Comparison of ENCODE assay signal across 1 cellular context in the genomic region with DNA sequence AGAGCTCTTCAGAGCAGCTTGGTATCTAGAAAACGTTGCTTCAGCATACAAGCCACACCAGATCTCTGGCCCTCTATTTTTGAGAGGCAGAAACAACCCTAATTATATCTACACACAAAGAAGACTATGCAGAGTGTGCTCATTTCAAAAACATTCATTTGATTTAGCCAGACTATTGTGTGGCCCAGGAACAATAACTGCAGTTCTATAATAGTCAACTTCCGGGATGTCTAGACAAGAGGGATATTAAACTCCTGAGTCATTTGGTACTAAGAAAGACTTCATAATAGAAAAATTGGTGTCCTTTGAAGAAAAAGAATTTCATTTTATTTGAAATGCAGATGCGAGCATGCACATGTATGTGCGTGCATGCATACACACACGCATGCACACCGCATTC.
TF ChIP-seq lines count a peak whose summit lies in the region.

No MANE protein-coding gene starts in this region.

TF ChIP-seq in SK-N-SH treated with all-trans-retinoic acid at 6 μM for 48 hours, 23 proteins besides CTCF, POLR2A, EP300 and RAD21 (continued from another document):
- TF ChIP-seq, protein P1, sequence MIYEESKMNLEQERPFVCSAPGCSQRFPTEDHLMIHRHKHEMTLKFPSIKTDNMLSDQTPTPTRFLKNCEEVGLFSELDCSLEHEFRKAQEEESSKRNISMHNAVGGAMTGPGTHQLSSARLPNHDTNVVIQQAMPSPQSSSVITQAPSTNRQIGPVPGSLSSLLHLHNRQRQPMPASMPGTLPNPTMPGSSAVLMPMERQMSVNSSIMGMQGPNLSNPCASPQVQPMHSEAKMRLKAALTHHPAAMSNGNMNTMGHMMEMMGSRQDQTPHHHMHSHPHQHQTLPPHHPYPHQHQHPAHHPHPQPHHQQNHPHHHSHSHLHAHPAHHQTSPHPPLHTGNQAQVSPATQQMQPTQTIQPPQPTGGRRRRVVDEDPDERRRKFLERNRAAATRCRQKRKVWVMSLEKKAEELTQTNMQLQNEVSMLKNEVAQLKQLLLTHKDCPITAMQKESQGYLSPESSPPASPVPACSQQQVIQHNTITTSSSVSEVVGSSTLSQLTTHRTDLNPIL (CRISPR knock-in tag; IDR thresholded peaks at IDR 0.05; ENCODE audit: low read depth): no peak
- no peak for TF ChIP-seq PATZ1 (CRISPR knock-in tag; IDR thresholded peaks at IDR 0.05; ENCODE audit: borderline replicate concordance)
- TF ChIP-seq SNAI2 (CRISPR knock-in tag; IDR thresholded peaks at IDR 0.05): no peak
- no peak for TF ChIP-seq RARB (CRISPR knock-in tag; IDR thresholded peaks at IDR 0.05)
- TF ChIP-seq ZFP30 (CRISPR knock-in tag; IDR thresholded peaks at IDR 0.05): no peak
- TF ChIP-seq PPARA (CRISPR knock-in tag; IDR thresholded peaks at IDR 0.05; ENCODE audit: borderline replicate concordance): no peak
TF ChIP-seq in SK-N-SH treated with all-trans-retinoic acid at 6 μM for 48 hours: peak in this region for 0.
